Comparison of ENCODE assay signal across 8 cellular contexts in the genomic region with DNA sequence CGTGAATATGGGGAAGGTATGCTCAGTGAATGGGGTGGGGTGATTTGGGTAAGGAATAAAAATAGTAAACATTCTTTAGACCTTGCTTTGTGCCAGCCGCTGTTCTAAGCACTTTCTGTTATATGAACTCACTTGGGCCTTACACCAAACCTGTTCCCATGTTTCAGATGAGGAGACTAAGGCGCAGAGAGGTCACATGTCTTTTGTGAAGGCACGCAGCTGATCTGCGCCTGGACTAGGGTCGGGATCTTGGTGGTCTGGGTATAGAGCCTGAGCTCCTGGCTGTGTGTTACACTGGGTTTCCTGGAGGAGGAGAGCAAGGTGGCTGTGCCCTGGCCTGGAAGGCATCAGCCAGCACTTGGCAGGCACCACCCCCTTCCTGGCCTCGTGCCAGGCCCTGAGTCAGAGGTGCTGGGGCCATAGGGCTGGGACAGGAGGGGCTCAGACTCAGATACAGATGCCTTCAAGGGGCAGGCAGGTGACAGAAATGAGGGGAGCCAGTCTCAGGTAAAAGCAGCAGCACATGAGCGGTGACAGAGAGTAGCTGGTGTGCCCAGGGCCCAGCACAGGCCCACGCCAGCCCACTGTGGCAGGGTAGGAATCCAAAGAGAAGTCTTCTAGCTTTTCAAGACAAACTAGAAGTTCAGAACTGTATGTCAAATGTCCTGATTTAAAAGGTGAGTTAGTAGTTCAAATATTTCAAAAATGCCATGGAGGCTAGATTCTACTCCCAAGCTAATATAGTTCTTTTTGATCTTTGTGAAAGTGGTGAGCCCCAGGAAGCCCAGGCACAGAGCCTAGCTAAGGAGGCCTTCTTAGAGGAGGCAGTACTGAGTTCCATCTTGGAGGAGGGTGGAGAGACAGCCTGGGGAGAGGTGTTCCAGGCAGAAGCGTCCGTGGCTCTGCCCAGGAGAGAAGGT.
DNase-seq lines count a peak whose midpoint lies in the region; ATAC-seq and TF ChIP-seq lines count a peak whose summit lies in the region.

No MANE protein-coding gene starts in this region.

- H3K27ac Mint-ChIP-seq in activated CD4-positive, alpha-beta memory T cell treated with anti-CD3 and anti-CD28 coated beads for 36 hours: no peak overlapping the region
- no peak overlapping the region for H3K27ac Mint-ChIP-seq in glutamatergic neuron (ENCODE audit: unreplicated experiment)

- H3K9ac ChIP-seq in Loucy (ENCODE audit: low read depth, low read length, poor library complexity, severe bottlenecking) (peak overlapping the region; percentile 56), skeletal muscle tissue (ENCODE audit: low read depth in 1 of 3, low read length in 3 of 3) (peak overlapping the region in 2 of 3 donors; percentile 4 to 76)

- no peaks in the 10 kb centered on the region for H3F3A ChIP-seq in Loucy (ENCODE audit: low read depth)

- H4K20me1 ChIP-seq in Loucy (ENCODE audit: insufficient read depth, low read length, poor library complexity, severe bottlenecking): no peaks in the 10 kb centered on the region

- H2AFZ ChIP-seq in Loucy (ENCODE audit: low read length): no peak overlapping the region

- H3K4me1 ChIP-seq in Loucy (ENCODE audit: insufficient read depth, low read length, poor library complexity, severe bottlenecking): peaks cover 41% of the 10 kb centered on the region
- peaks cover 61 to 80% (median 70%) of the 10 kb centered on the region in 3 donors for H3K4me1 ChIP-seq in skeletal muscle tissue (ENCODE audit: control insufficient read depth in 3 of 3, insufficient read depth in 3 of 3, low read length in 3 of 3)

- H3K9me3 Mint-ChIP-seq in activated CD4-positive, alpha-beta memory T cell treated with anti-CD3 and anti-CD28 coated beads for 36 hours: no peaks in the 10 kb centered on the region
- H3K9me3 Mint-ChIP-seq in glutamatergic neuron (ENCODE audit: unreplicated experiment): peaks cover 4% of the 10 kb centered on the region

- no peaks in the 10 kb centered on the region for H3K27me3 ChIP-seq in Loucy (ENCODE audit: insufficient read depth, low read length, poor library complexity, severe bottlenecking)
- H3K27me3 ChIP-seq in skeletal muscle tissue (ENCODE audit: control insufficient read depth in 3 of 3, insufficient read depth in 3 of 3, low read length in 3 of 3): no peaks in the 10 kb centered on the region

- H3K79me2 ChIP-seq in Loucy (ENCODE audit: insufficient read depth, low read length): no peaks in the 10 kb centered on the region

- no peaks in the 10 kb centered on the region for H3K4me1 Mint-ChIP-seq in activated CD4-positive, alpha-beta memory T cell treated with anti-CD3 and anti-CD28 coated beads for 36 hours (ENCODE audit: low read depth)
- H3K4me1 Mint-ChIP-seq in glutamatergic neuron (ENCODE audit: low read depth, unreplicated experiment): peaks cover 9% of the 10 kb centered on the region

- POLR2A ChIA-PET in activated CD4-positive, alpha-beta memory T cell treated with anti-CD3 and anti-CD28 coated beads for 36 hours (lab: Charles Lee): no interaction called here

- no peaks in the 10 kb centered on the region for H3K36me3 Mint-ChIP-seq in activated CD4-positive, alpha-beta memory T cell treated with anti-CD3 and anti-CD28 coated beads for 36 hours
- H3K36me3 Mint-ChIP-seq in glutamatergic neuron (ENCODE audit: unreplicated experiment): no peaks in the 10 kb centered on the region

- no peak overlapping the region for H3K4me3 Mint-ChIP-seq in activated CD4-positive, alpha-beta memory T cell treated with anti-CD3 and anti-CD28 coated beads for 36 hours
- no peak overlapping the region for H3K4me3 Mint-ChIP-seq in glutamatergic neuron (ENCODE audit: unreplicated experiment)

- CTCF ChIA-PET in activated CD4-positive, alpha-beta memory T cell treated with anti-CD3 and anti-CD28 coated beads for 36 hours (lab: Charles Lee): interaction anchor here (0.6 kb wide), 1 partner anchor 314 kb away, joined by 3 read pairs; no protein-coding TSS in a partner anchor

- H3K9me3 ChIP-seq in Loucy (ENCODE audit: insufficient read depth, low read depth, low read length) (no peaks in the 10 kb centered on the region), skeletal muscle tissue (ENCODE audit: control insufficient read depth in 3 of 3, low read length in 3 of 3) (no peaks in the 10 kb centered on the region)

- H3K27ac ChIP-seq in skeletal muscle tissue (ENCODE audit: low read depth, low read length): no peak overlapping the region

- peak overlapping the region; percentile 19 for H3K4me3 ChIP-seq in Loucy (ENCODE audit: low read length, poor library complexity, severe bottlenecking)
- no peak overlapping the region for H3K4me3 ChIP-seq in skeletal muscle tissue (ENCODE audit: low read length in 3 of 3)

- intact Hi-C loops in activated CD4-positive, alpha-beta memory T cell treated with anti-CD3 and anti-CD28 coated beads for 36 hours (cut with micrococcal nuclease): no loop called here

- TF ChIP-seq CTCF in Loucy (conservative IDR thresholded peaks at IDR 0.05; ENCODE audit: low read length) (no peak), glutamatergic neuron (IDR thresholded peaks at IDR 0.05; ENCODE audit: partially characterized antibody, unreplicated experiment) (no peak)

- ATAC-seq in GM21717 (IDR thresholded peaks at IDR 0.05; ENCODE audit: unreplicated experiment): no peak

- H3K36me3 ChIP-seq in Loucy (ENCODE audit: insufficient read depth, low read length) (no peaks in the 10 kb centered on the region), skeletal muscle tissue (ENCODE audit: control insufficient read depth in 3 of 3, insufficient read depth in 3 of 3, low read length in 3 of 3) (no peaks in the 10 kb centered on the region)

- DNase-seq in DMS 273 treated with DMSO at 0.1 percent for 48 hours (lab: John Stamatoyannopoulos, UW): peak; percentile 46
- DNase-seq in activated CD4-positive, alpha-beta memory T cell treated with anti-CD3 and anti-CD28 coated beads for 36 hours: peak; percentile 46
- DNase-seq in fibroblast of the conjunctiva (ENCODE audit: low read depth): peak; percentile 3
- no peak for DNase-seq in Ammon's horn (ENCODE audit: low spot score)
- no peak for DNase-seq in glutamatergic neuron

- no peaks in the 10 kb centered on the region for H3K27me3 Mint-ChIP-seq in activated CD4-positive, alpha-beta memory T cell treated with anti-CD3 and anti-CD28 coated beads for 36 hours
- peaks cover 8% of the 10 kb centered on the region for H3K27me3 Mint-ChIP-seq in glutamatergic neuron (ENCODE audit: unreplicated experiment)

- no peaks in the 10 kb centered on the region for H3K9me2 ChIP-seq in Loucy (replicated peaks; ENCODE audit: low read depth, low read length)

- H3K4me2 ChIP-seq in Loucy (ENCODE audit: low read depth, low read length, poor library complexity, severe bottlenecking): peak overlapping the region; percentile 58

Comparison
In these comparisons a context has a peak if more than half of its experiments do, and no peak if none do; other contexts are left out.
1. DNase-seq: peak in DMS 273 treated with DMSO at 0.1 percent for 48 hours (single experiment), activated CD4-positive, alpha-beta memory T cell treated with anti-CD3 and anti-CD28 coated beads for 36 hours (single experiment) and fibroblast of the conjunctiva (single experiment); none in Ammon's horn (single experiment) and glutamatergic neuron (single experiment).